Comparison of ENCODE assay signal across 12 cellular contexts in the genomic region with DNA sequence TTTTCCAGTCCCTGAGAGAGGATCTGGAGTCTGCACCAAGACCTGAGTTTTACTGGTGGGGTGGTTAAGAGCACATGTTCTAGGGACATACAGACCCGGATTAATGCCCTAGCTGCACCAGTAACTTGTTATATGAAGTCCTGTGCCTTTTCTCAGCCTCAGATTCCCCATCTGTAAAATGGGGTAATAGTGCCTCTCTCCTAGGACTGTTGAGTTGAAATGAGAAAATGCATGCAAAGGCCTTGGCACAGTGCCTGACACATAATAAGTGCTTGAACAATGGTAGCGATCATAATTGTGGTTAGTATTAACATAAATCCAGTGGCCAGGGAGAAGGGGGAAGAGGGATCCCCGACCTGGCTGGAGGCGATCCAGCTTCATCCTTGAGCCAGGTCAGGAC. TPM values are rescaled to one million over a fixed set of nuclear protein-coding genes. Genes with fewer than 3 reads are reported as not detected.
DNase-seq lines count a peak whose midpoint lies in the region; ATAC-seq, FAIRE-seq and TF ChIP-seq lines count a peak whose summit lies in the region.
"Had no signal": no experiment of that assay in that cellular context is flagged by ENCODE, and none has a peak within 500 bp of the region (broad histone marks: within the 10 kb centered on the region; RNA-seq: fewer than 3 reads in every experiment).

No MANE protein-coding gene starts in this region.

- WGBS in heart left ventricle, 4 donors, result 53 to 59% (median 56%) methylated on average over 4 of the region's 4 CpGs

- no peak for TF ChIP-seq CTCF in heart left ventricle (IDR thresholded peaks at IDR 0.05)
- no peak for TF ChIP-seq CTCF in WERI-Rb-1 (IDR thresholded peaks at IDR 0.05; ENCODE audit: low read depth, low read length)
- no peak for TF ChIP-seq CTCF in keratinocyte (optimal IDR thresholded peaks at IDR 0.05 in 1 of 3, IDR thresholded peaks at IDR 0.05 in 1 of 3, conservative IDR thresholded peaks at IDR 0.05 in 1 of 3; ENCODE audit: extremely low read depth in 1 of 3, insufficient read depth in 2 of 3, low read length in 3 of 3)
- TF ChIP-seq CTCF in tibial artery (IDR thresholded peaks at IDR 0.05), result no peak

- H3K27me3 ChIP-seq in heart left ventricle (no peaks in the 10 kb centered on the region), WERI-Rb-1 (ENCODE audit: insufficient read depth, low read depth, severe bottlenecking) (no peaks in the 10 kb centered on the region), keratinocyte (ENCODE audit: control insufficient read depth, extremely low read depth, insufficient read depth, low read length) (no peaks in the 10 kb centered on the region), tibial artery (no peaks in the 10 kb centered on the region)

- H3K79me2 ChIP-seq in keratinocyte (ENCODE audit: control insufficient read depth, insufficient read depth, low read length), result peaks cover 71% of the 10 kb centered on the region

- H3K9me1 ChIP-seq in keratinocyte (ENCODE audit: control insufficient read depth, extremely low read depth, insufficient read depth, low read length), result peaks cover 10% of the 10 kb centered on the region

- H3K9me3 ChIP-seq in heart left ventricle (no peaks in the 10 kb centered on the region), WERI-Rb-1 (ENCODE audit: severe bottlenecking) (no peaks in the 10 kb centered on the region), keratinocyte (ENCODE audit: control insufficient read depth, low read depth, low read length) (no peaks in the 10 kb centered on the region), tibial artery (no peaks in the 10 kb centered on the region)

- FAIRE-seq in keratinocyte (lab: Jason Lieb, UNC), result peak; percentile 88

- no peak for TF ChIP-seq POLR2A in heart left ventricle (IDR thresholded peaks at IDR 0.05)

- H3K27ac ChIP-seq in heart left ventricle (peak overlapping the region in 11 of 12 donors; percentile 51 to 99 (median 72)), WERI-Rb-1 (peak overlapping the region; percentile 94), keratinocyte (ENCODE audit: control insufficient read depth, insufficient read depth, low read length) (no peak overlapping the region), tibial artery (peak overlapping the region; percentile 84 to 97)

- H3K4me3 ChIP-seq in heart left ventricle (no peak overlapping the region), WERI-Rb-1 (ENCODE audit: low read depth, low read length) (no peak overlapping the region), keratinocyte (ENCODE audit: control insufficient read depth in 2 of 3, extremely low read depth in 1 of 3, insufficient read depth in 2 of 3, low read depth in 1 of 3, low read length in 3 of 3) (no peak overlapping the region), tibial artery (no peak overlapping the region)

- DNase-seq in heart left ventricle, result no peak
- no peak for DNase-seq in Right ventricle myocardium inferior (ENCODE audit: missing footprints)
- no peak for DNase-seq in WERI-Rb-1
- DNase-seq in keratinocyte (ENCODE audit: low read depth, low spot score), result no peak
- no peak for DNase-seq in tibial artery
- no peak for DNase-seq in HK-2 (ENCODE audit: unreplicated experiment)
- DNase-seq in D341Med (ENCODE audit: low spot score), result no peak
- DNase-seq: activated CD8-positive, alpha-beta T cell treated with anti-CD3 and anti-CD28 coated beads for 36 hours; activated gamma-delta T cell treated with Interleukin-2 at 50 U/mL for 16 hours; HFFc6; NCI-H2029 treated with DMSO at 0.1 percent for 48 hours had no signal

- intact Hi-C loops in heart left ventricle (cut with DNase I) (no loop called here), Right ventricle myocardium inferior (cut with DNase I) (no loop called here), tibial artery (cut with DNase I; ENCODE audit: low total_unique reads) (no loop called here)

- ATAC-seq in heart left ventricle (no peak), Right ventricle myocardium inferior (no peak), GM21737 (IDR thresholded peaks at IDR 0.05; ENCODE audit: unreplicated experiment) (no peak)
- ATAC-seq: activated CD8-positive, alpha-beta T cell treated with anti-CD3 and anti-CD28 coated beads for 36 hours had no signal

- no peak overlapping the region for H3K9ac ChIP-seq in keratinocyte (ENCODE audit: control insufficient read depth, extremely low read depth, insufficient read depth, low read length)

- H3K4me1 ChIP-seq in heart left ventricle (peaks cover 25 to 100% (median 87%) of the 10 kb centered on the region in 12 donors), keratinocyte (ENCODE audit: control insufficient read depth, extremely low read depth, insufficient read depth, low read length) (peaks cover 54% of the 10 kb centered on the region), tibial artery (peaks cover 11 to 100% (median 96%) of the 10 kb centered on the region in 4 donors)

- H3K4me2 ChIP-seq in keratinocyte (ENCODE audit: control insufficient read depth, extremely low read depth, insufficient read depth, low read depth, low read length), result no peak overlapping the region

- dilution Hi-C loops in keratinocyte (cut with MboI; ENCODE audit: extremely low pct_ligation_motif_present, low sequenced_read_pairs), result loop anchor here (25.0 kb wide), 1 partner anchor 179 kb away; no protein-coding TSS in a partner anchor

- no peak overlapping the region for H2AFZ ChIP-seq in keratinocyte (ENCODE audit: control insufficient read depth, low read length)

- H3K36me3 ChIP-seq in heart left ventricle, result peaks cover 0 to 15% (median 0%) of the 10 kb centered on the region in 9 donors
- peaks cover 5% of the 10 kb centered on the region for H3K36me3 ChIP-seq in WERI-Rb-1
- peaks cover 2 to 6% of the 10 kb centered on the region in 2 experiments for H3K36me3 ChIP-seq in keratinocyte (ENCODE audit: control insufficient read depth in 2 of 2, extremely low read depth in 1 of 2, insufficient read depth in 2 of 2, low read length in 2 of 2)
- H3K36me3 ChIP-seq in tibial artery, result peaks cover 0 to 17% (median 0%) of the 10 kb centered on the region in 3 donors

- peaks cover 15% of the 10 kb centered on the region for H4K20me1 ChIP-seq in keratinocyte (ENCODE audit: control insufficient read depth, extremely low read depth, insufficient read depth, low read length)

RNA-seq across cellular contexts. Expression of gene AHDC1, which starts 12.3 kb away (rescaled TPM):
- total RNA-seq in heart left ventricle, result 10 to 100 TPM; 29.2 to 50.2 (median 42.1) TPM
- polyA plus RNA-seq in heart left ventricle, result 10 to 100 TPM; 25.8 to 48.4 TPM
- 51.2 TPM for total RNA-seq in Right ventricle myocardium inferior
- polyA plus RNA-seq in keratinocyte, result 3.9 to 4.2 TPM (median 4.1 TPM) in 3 replicates
- polyA plus RNA-seq in keratinocyte (2011; ENCODE audit: low read depth), result 7.2 TPM
- polyA plus RNA-seq in keratinocyte (2011; cell fraction: cytosol; rRNA removed), result 3.6 and 5.3 TPM in 2 replicates
- polyA plus RNA-seq in keratinocyte (2011; cell fraction: nucleus; rRNA removed), result 24.5 and 32.9 TPM in 2 replicates
- polyA plus RNA-seq in keratinocyte (2012; ENCODE audit: low replicate concordance), result 13.6 and 18.7 TPM in 2 replicates
- 7.9 to 15.7 TPM (median 10.4 TPM) in 3 replicates for polyA minus RNA-seq in keratinocyte
- polyA minus RNA-seq in keratinocyte (2011; cell fraction: cytosol; rRNA and poly(A)+ RNA removed), result 8.8 TPM
- 19.1 and 26.2 TPM in 2 replicates for polyA minus RNA-seq in keratinocyte (2011; cell fraction: nucleus; rRNA and poly(A)+ RNA removed)

RNA-seq across cellular contexts. Expression of gene FGR, which starts 43.4 kb away (rescaled TPM):
- total RNA-seq in heart left ventricle, result 10 to 100 TPM in 3 of 9 donors, 1 to 10 TPM in 6; 1.1 to 25.9 (median 3.3) TPM
- polyA plus RNA-seq in heart left ventricle, result 1 to 10 TPM; 2.8 to 7.2 TPM
- total RNA-seq in Right ventricle myocardium inferior, result 5.1 TPM
- polyA plus RNA-seq in keratinocyte, result 0.04 to 0.17 TPM in 2 of 3 replicates, not detected in the other
- polyA plus RNA-seq in keratinocyte (2011; ENCODE audit: low read depth), result 0.24 TPM
- 0.04 and 0.06 TPM in 2 replicates for polyA plus RNA-seq in keratinocyte (2011; cell fraction: cytosol; rRNA removed)
- polyA plus RNA-seq in keratinocyte (2011; cell fraction: nucleus; rRNA removed), result not detected in 2 replicates
- polyA plus RNA-seq in keratinocyte (2012; ENCODE audit: low replicate concordance), result 0.06 TPM in 1 of 2 replicates, not detected in the other
- not detected in 3 replicates for polyA minus RNA-seq in keratinocyte
- not detected for polyA minus RNA-seq in keratinocyte (2011; cell fraction: cytosol; rRNA and poly(A)+ RNA removed)
- polyA minus RNA-seq in keratinocyte (2011; cell fraction: nucleus; rRNA and poly(A)+ RNA removed), result not detected in 2 replicates
- total RNA-seq: HFFc6 had no signal
